21 cellular contexts compared by ENCODE assay signal in the genomic region with DNA sequence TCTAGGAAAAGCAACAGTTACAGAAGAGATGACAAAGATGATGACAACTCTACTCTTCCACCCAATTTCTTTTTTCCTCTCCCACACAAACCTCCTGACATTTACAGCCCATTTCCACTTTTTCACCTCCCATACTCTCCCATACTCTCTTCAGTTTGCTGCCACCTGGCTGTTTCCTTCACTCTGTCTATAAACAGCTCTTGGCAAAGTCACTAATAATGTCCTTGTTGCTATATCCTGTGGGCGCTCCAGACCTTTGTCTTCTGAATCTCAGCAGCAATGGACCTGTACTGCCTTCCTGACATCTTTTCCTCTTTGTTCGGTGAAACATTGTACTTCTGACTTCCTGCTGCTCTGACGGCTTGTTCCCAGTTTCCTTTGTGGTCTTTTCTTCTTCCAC.
DNase-seq lines count a peak whose midpoint lies in the region; ATAC-seq and TF ChIP-seq lines count a peak whose summit lies in the region.
"Had no signal": no experiment of that assay in that cellular context is flagged by ENCODE, and none has a peak within 500 bp of the region (broad histone marks: within the 10 kb centered on the region; RNA-seq: fewer than 3 reads in every experiment).

No MANE protein-coding gene starts in this region.

- dilution Hi-C loops in IMR-90 (cut with HindIII; ENCODE audit: low sequenced_read_pairs, unreplicated experiment) = no loop called here

- no peaks in the 10 kb centered on the region for H3K27me3 ChIP-seq in ACC112 (ENCODE audit: insufficient read depth, low read length)
- H3K27me3 ChIP-seq in IMR-90 (ENCODE audit: control insufficient read depth, insufficient read depth, low read length) = no peaks in the 10 kb centered on the region
- H3K27me3 ChIP-seq in left ventricle myocardium inferior (ENCODE audit: low read depth) = no peaks in the 10 kb centered on the region
- H3K27me3 ChIP-seq: sigmoid colon had no signal

- H3K36me3 ChIP-seq in ACC112 (ENCODE audit: insufficient read depth, low read length) = no peaks in the 10 kb centered on the region
- no peaks in the 10 kb centered on the region for H3K36me3 ChIP-seq in IMR-90 (ENCODE audit: control insufficient read depth, insufficient read depth, low read length)
- H3K36me3 ChIP-seq in left ventricle myocardium inferior = no peaks in the 10 kb centered on the region
- H3K36me3 ChIP-seq: sigmoid colon had no signal

- no peak overlapping the region for H3K9ac ChIP-seq in IMR-90 (ENCODE audit: low read depth, low read length)

- H2BK5ac ChIP-seq in IMR-90 (ENCODE audit: low read depth, low read length, poor library complexity, severe bottlenecking) = no peak overlapping the region

- intact Hi-C loops in IMR-90 (cut with micrococcal nuclease) = no loop called here
- intact Hi-C loops in left ventricle myocardium inferior (cut with micrococcal nuclease) = no loop called here

- peaks cover 7% of the 10 kb centered on the region for H3K4me1 Mint-ChIP-seq in chondrocyte (ENCODE audit: low read depth)

- H4K8ac ChIP-seq in IMR-90 (ENCODE audit: low read depth in 2 of 2, low read length in 2 of 2) = no peak overlapping the region

- no TSS peak for BruUV-seq in IMR-90 (replicated peaks; lab: Mats Ljungman, UMichigan)

- no peak overlapping the region for H2BK15ac ChIP-seq in IMR-90 (ENCODE audit: low read depth, low read length)

- H3K4me3 ChIP-seq in ACC112 (ENCODE audit: low read depth, low read length) = no peak overlapping the region
- no peak overlapping the region for H3K4me3 ChIP-seq in IMR-90 (ENCODE audit: insufficient read depth, low read depth, low read length)
- H3K4me3 ChIP-seq in left ventricle myocardium inferior = no peak overlapping the region
- H3K4me3 ChIP-seq: mucosa of descending colon, sigmoid colon had no signal

- H2AFZ ChIP-seq in ACC112 (ENCODE audit: low read length, unreplicated experiment) = peak overlapping the region; percentile 12
- peak overlapping the region; percentile 12 for H2AFZ ChIP-seq in IMR-90 (replicated peaks; ENCODE audit: low read length, poor library complexity)

- no peak overlapping the region for H2AK5ac ChIP-seq in IMR-90 (ENCODE audit: low read depth, low read length)

- no peak for TF ChIP-seq CTCF in IMR-90 (conservative IDR thresholded peaks at IDR 0.05; ENCODE audit: low read depth, low read length)
- TF ChIP-seq CTCF in chondrocyte (IDR thresholded peaks at IDR 0.05) = peak; percentile 18
- peak; percentile 61 for TF ChIP-seq CTCF in left ventricle myocardium inferior (IDR thresholded peaks at IDR 0.05; ENCODE audit: borderline replicate concordance)

- no peaks in the 10 kb centered on the region for H3K79me2 ChIP-seq in ACC112 (ENCODE audit: control insufficient read depth, insufficient read depth, low read length, unreplicated experiment)

- ATAC-seq in IMR-90 (ENCODE audit: low read depth) = no peak
- no peak for ATAC-seq in GM21737 (IDR thresholded peaks at IDR 0.05; ENCODE audit: unreplicated experiment)
- no peak for ATAC-seq in GM19328 (IDR thresholded peaks at IDR 0.05; ENCODE audit: unreplicated experiment)
- ATAC-seq: activated T-cell treated with anti-CD3 and anti-CD28 coated beads, Interleukin-2, amount 50 U/mL, for 72 hours; mucosa of descending colon had no signal

- no peak overlapping the region for H4K5ac ChIP-seq in IMR-90 (ENCODE audit: low read depth, low read length)

- peaks cover 20% of the 10 kb centered on the region for H3K4me1 ChIP-seq in ACC112 (ENCODE audit: control insufficient read depth, insufficient read depth, low read length, unreplicated experiment)
- peaks cover 2% of the 10 kb centered on the region for H3K4me1 ChIP-seq in IMR-90 (ENCODE audit: control insufficient read depth, insufficient read depth, low read length)
- peaks cover 11% of the 10 kb centered on the region for H3K4me1 ChIP-seq in left ventricle myocardium inferior
- H3K4me1 ChIP-seq: sigmoid colon had no signal

- no peak for TF ChIP-seq POLR2A in IMR-90 (IDR thresholded peaks at IDR 0.05; ENCODE audit: low read depth, low read length)

- no peak overlapping the region for H3K56ac ChIP-seq in IMR-90 (ENCODE audit: extremely low read depth, insufficient read depth, low read length)

- no peak overlapping the region for H3K4ac ChIP-seq in IMR-90 (ENCODE audit: low read depth, low read length)

- TF ChIP-seq RAD21 in IMR-90 (IDR thresholded peaks at IDR 0.05; ENCODE audit: low read length) = no peak

- POLR2A ChIA-PET in IMR-90 (lab: Charles Lee; ENCODE audit: unreplicated experiment) = interaction anchor here (0.6 kb wide), 1 partner anchor 231 kb away, joined by 5 read pairs; no protein-coding TSS in a partner anchor

- DNase-seq in IMR-90 (no peak), chondrocyte (ENCODE audit: low spot score) (no peak), left ventricle myocardium inferior (no peak), iPS-NIHi11 (ENCODE audit: low spot score) (no peak)
- no peak for DNase-seq in stimulated activated CD4-positive, alpha-beta T cell treated with anti-CD3 and anti-CD28 coated beads, Interleukin-12 subunit alpha, Interleukin-12 subunit beta, amount 100 ng/mL, for 4 hours
- DNase-seq: activated CD8-positive, alpha-beta T cell treated with anti-CD3 and anti-CD28 coated beads for 36 hours; activated T-cell treated with anti-CD3 and anti-CD28 coated beads, Interleukin-2, amount 50 U/mL, for 72 hours; Calu3; caudate nucleus; GDM1; glutamatergic neuron; GOT3; MM.1S; mucosa of descending colon; NCI-H1930; NCI-H524; sigmoid colon; stimulated activated CD4-positive, alpha-beta T cell treated with anti-CD3 and anti-CD28 coated beads, Interleukin-2, amount 100 ng/mL, for 48 hours had no signal

- H3K14ac ChIP-seq in IMR-90 (replicated peaks; ENCODE audit: low read depth, low read length) = no peak overlapping the region

- H3K23ac ChIP-seq in IMR-90 (ENCODE audit: low read depth, low read length) = no peak overlapping the region

- no peaks in the 10 kb centered on the region for H3K9me3 ChIP-seq in IMR-90 (ENCODE audit: control insufficient read depth, insufficient read depth, low read length)
- H3K9me3 ChIP-seq in left ventricle myocardium inferior (replicated peaks) = no peaks in the 10 kb centered on the region
- H3K9me3 ChIP-seq: mucosa of descending colon, sigmoid colon had no signal

- no peak overlapping the region; the same call in 1 of the 2 replicates for H4K91ac ChIP-seq in IMR-90 (ENCODE audit: insufficient read depth, low read depth, low read length)

- no peak overlapping the region for H3K4me3 Mint-ChIP-seq in chondrocyte (ENCODE audit: unreplicated experiment)
- H3K4me3 Mint-ChIP-seq: activated CD8-positive, alpha-beta T cell treated with anti-CD3 and anti-CD28 coated beads for 36 hours; activated T-cell treated with anti-CD3 and anti-CD28 coated beads, Interleukin-2, amount 50 U/mL, for 72 hours had no signal

- H3K79me1 ChIP-seq in IMR-90 (ENCODE audit: low read depth in 1 of 2, low read length in 2 of 2) = no peaks in the 10 kb centered on the region

- H2BK120ac ChIP-seq in IMR-90 (ENCODE audit: low read depth, low read length) = no peak overlapping the region

- peak overlapping the region; percentile 55; the same call in 1 of the 2 replicates for H3K18ac ChIP-seq in IMR-90 (ENCODE audit: low read depth, low read length)

- no peaks in the 10 kb centered on the region for H3K36me3 Mint-ChIP-seq in chondrocyte (ENCODE audit: low read depth)

- 100% methylated on average over 1 of the region's 3 CpGs; no CpG with 5 or more reads in 1 of the 2 experiments for WGBS in IMR-90 (ENCODE audit: extremely low coverage in 2 of 2, insufficient read length in 1 of 2), 2 experiments

- in situ Hi-C loops in IMR-90 (cut with MboI; ENCODE audit: low sequenced_read_pairs) = no loop called here

- H3K27me3 Mint-ChIP-seq in chondrocyte (ENCODE audit: low read depth) = no peaks in the 10 kb centered on the region
- H3K27me3 Mint-ChIP-seq: activated CD8-positive, alpha-beta T cell treated with anti-CD3 and anti-CD28 coated beads for 36 hours had no signal

- H4K20me1 ChIP-seq in IMR-90 (ENCODE audit: insufficient read depth, low read length) = no peaks in the 10 kb centered on the region

- no peak overlapping the region for H3K27ac Mint-ChIP-seq in chondrocyte (ENCODE audit: unreplicated experiment)
- H3K27ac Mint-ChIP-seq: activated CD8-positive, alpha-beta T cell treated with anti-CD3 and anti-CD28 coated beads for 36 hours; activated T-cell treated with anti-CD3 and anti-CD28 coated beads, Interleukin-2, amount 50 U/mL, for 72 hours had no signal

- CTCF ChIA-PET in IMR-90 (lab: Yijun Ruan, JAX) = no interaction called here

- H3K9me1 ChIP-seq in IMR-90 (ENCODE audit: insufficient read depth, low read length) = no peaks in the 10 kb centered on the region

- H3K4me2 ChIP-seq in IMR-90 (ENCODE audit: low read depth, low read length) = no peak overlapping the region

- H2AK9ac ChIP-seq in IMR-90 (replicated peaks; ENCODE audit: low read depth, low read length, poor library complexity) = no peak overlapping the region

- H3K27ac ChIP-seq in ACC112 (ENCODE audit: low read depth, low read length) = no peak overlapping the region
- no peak overlapping the region for H3K27ac ChIP-seq in IMR-90 (ENCODE audit: insufficient read depth, low read length)
- peak overlapping the region; percentile 9 for H3K27ac ChIP-seq in left ventricle myocardium inferior (replicated peaks)
- H3K27ac ChIP-seq: sigmoid colon had no signal

- no peaks in the 10 kb centered on the region for H3K9me3 Mint-ChIP-seq in chondrocyte (ENCODE audit: low read depth)
- H3K9me3 Mint-ChIP-seq: activated CD8-positive, alpha-beta T cell treated with anti-CD3 and anti-CD28 coated beads for 36 hours; activated T-cell treated with anti-CD3 and anti-CD28 coated beads, Interleukin-2, amount 50 U/mL, for 72 hours had no signal

- no peak overlapping the region for H2BK20ac ChIP-seq in IMR-90 (ENCODE audit: low read depth, low read length)

TF ChIP-seq in IMR-90, 13 proteins besides CTCF, POLR2A, EP300 and RAD21:
- TF ChIP-seq CHD1 (IDR thresholded peaks at IDR 0.05; ENCODE audit: low read depth, low read length) = no peak
- TF ChIP-seq NFE2L2 (IDR thresholded peaks at IDR 0.05; ENCODE audit: low read depth, low read length) = no peak
